1 cellular context compared by ENCODE assay signal in genomic region chr7:144036302-144036858, GRCh38.
TF ChIP-seq lines count a peak whose summit lies in the region.

No MANE protein-coding gene starts in this region.

TF ChIP-seq in endothelial cell of umbilical vein, 7 proteins besides CTCF, POLR2A, EP300 and RAD21:
- no peak for TF ChIP-seq EZH2 (IDR thresholded peaks at IDR 0.05; ENCODE audit: borderline replicate concordance, low read depth, low read length, severe bottlenecking)
- TF ChIP-seq POLR2AphosphoS5 (IDR thresholded peaks at IDR 0.05; ENCODE audit: insufficient read depth, low read depth, low read length), result no peak
- TF ChIP-seq MAX (IDR thresholded peaks at IDR 0.05; ENCODE audit: insufficient read depth, insufficient read length), result no peak
- TF ChIP-seq GATA2 (IDR thresholded peaks at IDR 0.05; ENCODE audit: insufficient read depth, insufficient read length, low read depth, low read length), result no peak
- no peak for TF ChIP-seq FOS (IDR thresholded peaks at IDR 0.05; ENCODE audit: borderline replicate concordance, insufficient read depth, low read length)
- no peak for TF ChIP-seq MYC (IDR thresholded peaks at IDR 0.05; ENCODE audit: low read depth, low read length)
- no peak for TF ChIP-seq JUN (IDR thresholded peaks at IDR 0.05; ENCODE audit: borderline replicate concordance, insufficient read depth, insufficient read length, low read depth)
